Comparison of ENCODE assay signal across 8 cellular contexts in the genomic region with DNA sequence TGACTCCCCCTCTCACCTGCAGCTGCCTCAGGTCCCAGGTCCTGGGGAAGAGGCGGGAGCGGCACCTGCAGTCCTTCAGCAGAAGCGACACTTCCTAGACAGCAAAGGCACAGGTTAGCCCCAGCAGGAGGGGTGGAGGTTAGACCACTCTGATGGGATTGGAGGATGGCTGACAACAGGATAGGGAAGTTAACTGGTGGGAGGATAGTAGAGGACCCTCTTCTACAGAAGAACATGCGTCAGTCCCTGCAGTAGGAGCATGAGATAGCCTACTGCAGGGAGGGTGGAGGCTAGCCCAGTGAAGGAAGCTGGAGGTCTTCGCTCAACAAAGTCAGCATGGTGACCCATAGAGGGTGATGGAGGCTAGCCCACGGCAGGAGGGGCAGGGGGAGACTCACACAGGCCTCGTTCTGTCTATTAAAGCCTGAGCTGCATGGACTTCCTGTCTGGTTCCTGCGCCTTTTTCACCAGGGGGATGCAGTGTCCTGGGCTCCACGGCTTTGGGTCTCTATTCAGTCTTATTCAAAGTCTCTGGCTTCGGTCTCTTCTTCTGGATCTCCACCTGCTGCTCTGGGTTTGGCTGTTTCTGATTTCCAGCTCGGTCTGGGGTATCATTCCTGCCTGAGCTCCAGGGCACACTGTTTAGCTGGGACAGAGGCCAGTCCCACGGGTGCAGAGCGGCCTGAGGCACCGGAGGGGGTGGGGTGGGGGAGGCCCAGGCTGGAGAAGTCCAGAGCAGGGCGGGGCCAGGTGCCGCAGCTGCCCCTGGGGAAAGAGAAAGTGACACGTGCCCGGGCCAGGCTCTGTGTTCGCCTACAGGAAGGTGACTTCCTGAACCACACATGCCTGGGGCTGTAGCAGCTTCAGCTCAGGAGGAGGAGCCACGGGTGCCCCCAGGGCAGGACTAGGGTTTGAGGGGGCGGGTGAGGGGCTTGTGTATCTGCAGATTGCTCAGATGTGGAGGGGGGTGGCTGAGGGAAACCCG. TPM values are rescaled to one million over a fixed set of nuclear protein-coding genes. Genes with fewer than 3 reads are reported as not detected.
DNase-seq lines count a peak whose midpoint lies in the region; ATAC-seq and TF ChIP-seq lines count a peak whose summit lies in the region.

No MANE protein-coding gene starts in this region.

- TF ChIP-seq POLR2A in body of pancreas (IDR thresholded peaks at IDR 0.05): peak; percentile 8 to 62 (median 57)

- H3K27me3 ChIP-seq in H7 (ENCODE audit: control insufficient read depth, insufficient read depth, low read length) (peaks cover 3% of the 10 kb centered on the region; the same call in 1 of the 2 replicates), body of pancreas (no peaks in the 10 kb centered on the region)

- peak overlapping the region; percentile 48 to 84 (median 76) for H3K27ac ChIP-seq in body of pancreas

- H3K9me3 ChIP-seq in body of pancreas: no peaks in the 10 kb centered on the region

- in situ Hi-C loops in G401 (cut with HindIII; ENCODE audit: low sequenced_read_pairs): no loop called here

- H3K36me3 ChIP-seq in H7 (replicated peaks; ENCODE audit: control insufficient read depth, insufficient read depth, low read length) (no peaks in the 10 kb centered on the region), body of pancreas (replicated peaks in 1 of 2; ENCODE audit: insufficient read depth in 1 of 2, low read depth in 2 of 2) (no peaks in the 10 kb centered on the region)

- peak; percentile 99 for ATAC-seq in body of pancreas

- H3K4me1 ChIP-seq in body of pancreas: peaks cover 15% of the 10 kb centered on the region

- intact Hi-C loops in body of pancreas (cut with DNase I): no loop called here

- H3K4me3 ChIP-seq in H7 (ENCODE audit: insufficient read depth, low read depth, low read length): no peak overlapping the region
- no peak overlapping the region for H3K4me3 ChIP-seq in body of pancreas

- TF ChIP-seq CTCF in body of pancreas (IDR thresholded peaks at IDR 0.05): no peak

- 32 to 62% methylated on average over 9 to 22 of the region's 22 CpGs for WGBS in body of pancreas, 2 donors

- DNase-seq in Daoy (ENCODE audit: low read depth) (peak; percentile 38), H7 (peak; percentile 62), SHP77 treated with DMSO at 0.1 percent for 48 hours (lab: John Stamatoyannopoulos, UW) (peak; percentile 19), body of pancreas (peak; percentile 92 to 96 (median 95)), Kasumi-1 (lab: John Stamatoyannopoulos, UW) (no peak), NCI-H2171 (lab: John Stamatoyannopoulos, UW) (no peak), G401 (ENCODE audit: low spot score) (no peak)
- peak; percentile 38 for DNase-seq in stimulated activated CD4-positive, alpha-beta T cell treated with anti-CD3 and anti-CD28 coated beads, Interleukin-1b, Interleukin-23, amount 100 ng/mL, for 48 hours

RNA-seq across cellular contexts. Expression of gene IFNL3, which starts 7.3 kb away (rescaled TPM):
- total RNA-seq in Daoy (2014; rRNA removed; shearing (Covaris generic)): not detected in 2 replicates
- not detected in 2 replicates for total RNA-seq in H7 (2014; rRNA removed; shearing (Covaris generic))
- total RNA-seq in body of pancreas: not detected
- not detected in 2 replicates for total RNA-seq in G401 (2014; rRNA removed; shearing (Covaris generic))

RNA-seq across cellular contexts. Expression of gene IFNL4, which starts 11.2 kb away (rescaled TPM):
- total RNA-seq in Daoy (2014; rRNA removed; shearing (Covaris generic)): not detected in 2 replicates
- not detected in 2 replicates for total RNA-seq in H7 (2014; rRNA removed; shearing (Covaris generic))
- total RNA-seq in body of pancreas: not detected
- not detected in 2 replicates for total RNA-seq in G401 (2014; rRNA removed; shearing (Covaris generic))

RNA-seq across cellular contexts. Expression of gene IFNL2, which starts 30.7 kb away (rescaled TPM):
- total RNA-seq in Daoy (2014; rRNA removed; shearing (Covaris generic)): not detected in 2 replicates
- not detected in 2 replicates for total RNA-seq in H7 (2014; rRNA removed; shearing (Covaris generic))
- not detected for total RNA-seq in body of pancreas
- total RNA-seq in G401 (2014; rRNA removed; shearing (Covaris generic)): not detected in 2 replicates

RNA-seq across cellular contexts. Expression of gene SYCN, which starts 33.4 kb away (rescaled TPM):
- total RNA-seq in Daoy (2014; rRNA removed; shearing (Covaris generic)): not detected in 2 replicates
- not detected in 2 replicates for total RNA-seq in H7 (2014; rRNA removed; shearing (Covaris generic))
- total RNA-seq in body of pancreas: 1,000 to 10,000 TPM; 2,614 to 5,793 TPM
- not detected in 2 replicates for total RNA-seq in G401 (2014; rRNA removed; shearing (Covaris generic))

RNA-seq across cellular contexts. Expression of gene NCCRP1, which starts 40.7 kb away (rescaled TPM):
- 0.40 TPM in 1 of 2 replicates, not detected in the other for total RNA-seq in Daoy (2014; rRNA removed; shearing (Covaris generic))
- total RNA-seq in H7 (2014; rRNA removed; shearing (Covaris generic)): not detected in 2 replicates
- total RNA-seq in body of pancreas: 1 to 10 TPM in 1 of 2 donors, under 1 TPM in 1; 0.66 to 7.8 TPM
- total RNA-seq in G401 (2014; rRNA removed; shearing (Covaris generic)): 1.7 and 4.5 TPM in 2 replicates

Comparison
In these comparisons a context has a peak if more than half of its experiments do, and no peak if none do; other contexts are left out.
1. DNase-seq: peak in Daoy (single experiment), H7 (single experiment), SHP77 treated with DMSO at 0.1 percent for 48 hours (single experiment), body of pancreas (4 of 4) and stimulated activated CD4-positive, alpha-beta T cell treated with anti-CD3 and anti-CD28 coated beads, Interleukin-1b, Interleukin-23, amount 100 ng/mL, for 48 hours (single experiment); none in Kasumi-1 (0 of 2), NCI-H2171 (single experiment) and G401 (single experiment).